In genomic region chr3:50123394-50124361, GRCh38 we compare ENCODE assay signal across 2 cellular contexts.
TF ChIP-seq lines count a peak whose summit lies in the region.

No MANE protein-coding gene starts in this region.

TF ChIP-seq in IMR-90, 13 proteins besides CTCF, POLR2A, EP300 and RAD21:
- TF ChIP-seq ELK1 (IDR thresholded peaks at IDR 0.05; ENCODE audit: borderline replicate concordance, low read depth, low read length): no peak
- TF ChIP-seq MAFK (IDR thresholded peaks at IDR 0.05; ENCODE audit: low read depth, low read length): no peak
- no peak for TF ChIP-seq MXI1 (IDR thresholded peaks at IDR 0.05; ENCODE audit: borderline replicate concordance, low read depth, low read length)
- TF ChIP-seq NFE2L2 (IDR thresholded peaks at IDR 0.05; ENCODE audit: low read depth, low read length): no peak
- no peak for TF ChIP-seq CHD1 (IDR thresholded peaks at IDR 0.05; ENCODE audit: low read depth, low read length)
- TF ChIP-seq SMC3 (IDR thresholded peaks at IDR 0.05; ENCODE audit: low read depth, low read length): no peak
- TF ChIP-seq BHLHE40 (IDR thresholded peaks at IDR 0.05; ENCODE audit: low read depth, low read length): no peak
- TF ChIP-seq FOS (IDR thresholded peaks at IDR 0.05; ENCODE audit: low read depth, low read length): no peak
- TF ChIP-seq RCOR1 (IDR thresholded peaks at IDR 0.05; ENCODE audit: insufficient replicate concordance, low read length): no peak
- no peak for TF ChIP-seq USF2 (IDR thresholded peaks at IDR 0.05; ENCODE audit: low read depth, low read length)
- no peak for TF ChIP-seq RFX5 (IDR thresholded peaks at IDR 0.05; ENCODE audit: low read depth, low read length)

TF ChIP-seq in endothelial cell of umbilical vein, 7 proteins besides CTCF, POLR2A, EP300 and RAD21:
- TF ChIP-seq JUN (IDR thresholded peaks at IDR 0.05; ENCODE audit: borderline replicate concordance, insufficient read depth, insufficient read length, low read depth) (no peak), GATA2 (IDR thresholded peaks at IDR 0.05; ENCODE audit: insufficient read depth, insufficient read length, low read depth, low read length) (no peak), EZH2 (IDR thresholded peaks at IDR 0.05; ENCODE audit: borderline replicate concordance, low read depth, low read length, severe bottlenecking) (no peak), MYC (IDR thresholded peaks at IDR 0.05; ENCODE audit: low read depth, low read length) (no peak)
